In the genomic region with DNA sequence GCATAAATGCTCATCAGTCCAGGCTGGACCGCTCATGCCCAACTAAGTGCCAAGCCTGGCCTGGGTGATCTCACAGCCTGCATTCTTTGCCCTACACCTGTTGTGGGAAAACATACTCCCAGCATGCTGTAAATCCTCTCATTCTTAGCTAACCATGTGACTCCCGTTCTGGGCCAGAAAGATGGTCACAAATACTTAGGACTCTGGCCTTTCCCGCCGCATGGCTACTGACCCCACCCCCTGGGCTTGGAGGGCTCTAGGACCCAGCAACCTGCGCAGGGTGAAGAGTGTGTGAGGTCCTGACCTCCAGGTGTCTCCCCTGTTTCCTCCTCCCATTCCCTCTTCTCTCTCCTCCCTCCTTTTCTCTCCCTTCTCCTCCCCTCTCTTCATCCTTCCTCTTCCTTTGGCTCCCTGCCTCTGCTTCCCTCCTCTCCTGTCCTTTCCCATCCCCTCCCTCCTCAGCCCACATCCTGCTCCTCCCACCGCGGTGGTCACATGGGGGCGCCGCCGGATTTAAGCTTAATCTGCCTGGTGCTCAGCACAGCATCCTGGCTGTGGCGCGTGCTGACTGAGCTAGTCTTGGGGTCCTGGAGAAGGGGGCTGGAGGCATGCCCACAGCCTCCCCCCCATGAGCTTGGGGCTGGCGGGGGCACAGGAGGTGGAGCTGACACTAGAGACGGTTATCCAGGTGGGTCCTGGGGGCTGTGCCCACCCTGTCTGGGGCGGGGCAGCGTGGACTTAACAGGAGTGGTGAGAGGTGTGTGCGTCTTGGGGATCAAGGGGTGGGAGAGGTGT, we compare ENCODE assay signal across 8 cellular contexts. TPM values are rescaled to one million over a fixed set of nuclear protein-coding genes. Genes with fewer than 3 reads are reported as not detected.
A peak's percentile ranks its signal among the peaks of the same experiment; 100 is the strongest.
DNase-seq lines count a peak whose midpoint lies in the region; ATAC-seq and TF ChIP-seq lines count a peak whose summit lies in the region.

A gene with protein sequence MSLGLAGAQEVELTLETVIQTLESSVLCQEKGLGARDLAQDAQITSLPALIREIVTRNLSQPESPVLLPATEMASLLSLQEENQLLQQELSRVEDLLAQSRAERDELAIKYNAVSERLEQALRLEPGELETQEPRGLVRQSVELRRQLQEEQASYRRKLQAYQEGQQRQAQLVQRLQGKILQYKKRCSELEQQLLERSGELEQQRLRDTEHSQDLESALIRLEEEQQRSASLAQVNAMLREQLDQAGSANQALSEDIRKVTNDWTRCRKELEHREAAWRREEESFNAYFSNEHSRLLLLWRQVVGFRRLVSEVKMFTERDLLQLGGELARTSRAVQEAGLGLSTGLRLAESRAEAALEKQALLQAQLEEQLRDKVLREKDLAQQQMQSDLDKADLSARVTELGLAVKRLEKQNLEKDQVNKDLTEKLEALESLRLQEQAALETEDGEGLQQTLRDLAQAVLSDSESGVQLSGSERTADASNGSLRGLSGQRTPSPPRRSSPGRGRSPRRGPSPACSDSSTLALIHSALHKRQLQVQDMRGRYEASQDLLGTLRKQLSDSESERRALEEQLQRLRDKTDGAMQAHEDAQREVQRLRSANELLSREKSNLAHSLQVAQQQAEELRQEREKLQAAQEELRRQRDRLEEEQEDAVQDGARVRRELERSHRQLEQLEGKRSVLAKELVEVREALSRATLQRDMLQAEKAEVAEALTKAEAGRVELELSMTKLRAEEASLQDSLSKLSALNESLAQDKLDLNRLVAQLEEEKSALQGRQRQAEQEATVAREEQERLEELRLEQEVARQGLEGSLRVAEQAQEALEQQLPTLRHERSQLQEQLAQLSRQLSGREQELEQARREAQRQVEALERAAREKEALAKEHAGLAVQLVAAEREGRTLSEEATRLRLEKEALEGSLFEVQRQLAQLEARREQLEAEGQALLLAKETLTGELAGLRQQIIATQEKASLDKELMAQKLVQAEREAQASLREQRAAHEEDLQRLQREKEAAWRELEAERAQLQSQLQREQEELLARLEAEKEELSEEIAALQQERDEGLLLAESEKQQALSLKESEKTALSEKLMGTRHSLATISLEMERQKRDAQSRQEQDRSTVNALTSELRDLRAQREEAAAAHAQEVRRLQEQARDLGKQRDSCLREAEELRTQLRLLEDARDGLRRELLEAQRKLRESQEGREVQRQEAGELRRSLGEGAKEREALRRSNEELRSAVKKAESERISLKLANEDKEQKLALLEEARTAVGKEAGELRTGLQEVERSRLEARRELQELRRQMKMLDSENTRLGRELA (N-terminal part only) (plus strand): TSS at position 541 of the 795 bp plus-strand sequence. CDS start 88 bp downstream, at position 629.

- no peaks in the 10 kb centered on the region for H3K36me3 ChIP-seq in RWPE2 (ENCODE audit: low read depth)
- H3K36me3 ChIP-seq in effector memory CD4-positive, alpha-beta T cell (ENCODE audit: control insufficient read depth, insufficient read depth, low read length), result no peaks in the 10 kb centered on the region

- peak within 1 kb of the TSS; percentile 74 for H3K4me3 Mint-ChIP-seq in activated CD4-positive, alpha-beta T cell treated with anti-CD3 and anti-CD28 coated beads, Interleukin-2, amount 10 ng/mL, durations not matched to agents 24 days and 14 days
- peak within 1 kb of the TSS; percentile 80 for H3K4me3 Mint-ChIP-seq in stimulated activated naive CD8-positive, alpha-beta T cell treated with anti-CD3 and anti-CD28 coated beads, Interleukin-15, Interleukin-2, amounts not matched to agents 100 ng/mL and 50 ng/mL, for 24 hours

- peaks cover 16% of the 10 kb centered on the region for H3K4me1 Mint-ChIP-seq in activated CD4-positive, alpha-beta T cell treated with anti-CD3 and anti-CD28 coated beads, Interleukin-2, amount 10 ng/mL, durations not matched to agents 24 days and 14 days
- peaks cover 23% of the 10 kb centered on the region for H3K4me1 Mint-ChIP-seq in stimulated activated naive CD8-positive, alpha-beta T cell treated with anti-CD3 and anti-CD28 coated beads, Interleukin-15, Interleukin-2, amounts not matched to agents 100 ng/mL and 50 ng/mL, for 24 hours (ENCODE audit: low read depth)

- intact Hi-C loops in activated CD4-positive, alpha-beta T cell treated with anti-CD3 and anti-CD28 coated beads, Interleukin-2, amount 10 ng/mL, durations not matched to agents 24 days and 14 days (cut with micrococcal nuclease), result no loop called here
- intact Hi-C loops in left colon (cut with DNase I, micrococcal nuclease), result no loop called here

- DNase-seq in activated CD4-positive, alpha-beta T cell treated with anti-CD3 and anti-CD28 coated beads, Interleukin-2, amount 10 ng/mL, durations not matched to agents 24 days and 14 days, result peak; percentile 84
- no peak for DNase-seq in activated CD4-positive, alpha-beta T cell treated with anti-CD3 and anti-CD28 coated beads for 1 hour
- DNase-seq in RWPE2 (ENCODE audit: low spot score), result no peak
- DNase-seq in cardiac fibroblast (ENCODE audit: low read depth in 2 of 2), result peak; percentile 37 to 58
- DNase-seq in left colon, result peak in 1 of 2 donors; percentile 42
- no peak for DNase-seq in effector memory CD4-positive, alpha-beta T cell

- H3K27me3 ChIP-seq in RWPE2 (ENCODE audit: insufficient read depth, poor library complexity, severe bottlenecking), result no peaks in the 10 kb centered on the region
- H3K27me3 ChIP-seq in effector memory CD4-positive, alpha-beta T cell (replicated peaks; ENCODE audit: control insufficient read depth, insufficient read depth, low read length, poor library complexity, severe bottlenecking), result no peaks in the 10 kb centered on the region

- H3K9me3 Mint-ChIP-seq in activated CD4-positive, alpha-beta T cell treated with anti-CD3 and anti-CD28 coated beads, Interleukin-2, amount 10 ng/mL, durations not matched to agents 24 days and 14 days, result no peaks in the 10 kb centered on the region
- no peaks in the 10 kb centered on the region for H3K9me3 Mint-ChIP-seq in stimulated activated naive CD8-positive, alpha-beta T cell treated with anti-CD3 and anti-CD28 coated beads, Interleukin-15, Interleukin-2, amounts not matched to agents 100 ng/mL and 50 ng/mL, for 24 hours

- H3K27ac ChIP-seq in RWPE2 (ENCODE audit: poor library complexity, severe bottlenecking), result no peak within 1 kb of the TSS
- no peak within 1 kb of the TSS for H3K27ac ChIP-seq in effector memory CD4-positive, alpha-beta T cell (ENCODE audit: insufficient read depth, low read length, poor library complexity, severe bottlenecking)

- H3K4me1 ChIP-seq in RWPE2 (ENCODE audit: insufficient read depth, poor library complexity, severe bottlenecking), result peaks cover 19% of the 10 kb centered on the region
- H3K4me1 ChIP-seq in effector memory CD4-positive, alpha-beta T cell (ENCODE audit: control insufficient read depth, insufficient read depth, low read length, poor library complexity, severe bottlenecking), result peaks cover 13% of the 10 kb centered on the region

- TF ChIP-seq CTCF in RWPE2 (IDR thresholded peaks at IDR 0.05; ENCODE audit: poor library complexity, severe bottlenecking), result peak; percentile 18
- TF ChIP-seq CTCF in cardiac fibroblast (IDR thresholded peaks at IDR 0.05; ENCODE audit: low read depth, low read length), result no peak

- ATAC-seq in RWPE2 (ENCODE audit: low read depth), result peak; percentile 24
- peak; percentile 29 for ATAC-seq in left colon
- no peak for ATAC-seq in HG02759 (IDR thresholded peaks at IDR 0.05; ENCODE audit: unreplicated experiment)

- H3K4me3 ChIP-seq in RWPE2 (ENCODE audit: severe bottlenecking) (no peak within 1 kb of the TSS), cardiac fibroblast (replicated peaks in 1 of 2; ENCODE audit: low read depth in 2 of 2, low read length in 2 of 2) (no peak within 1 kb of the TSS)
- H3K4me3 ChIP-seq in effector memory CD4-positive, alpha-beta T cell (ENCODE audit: insufficient read depth, low read depth, low read length, poor library complexity, severe bottlenecking), result no peak within 1 kb of the TSS

- no peaks in the 10 kb centered on the region for H3K27me3 Mint-ChIP-seq in activated CD4-positive, alpha-beta T cell treated with anti-CD3 and anti-CD28 coated beads, Interleukin-2, amount 10 ng/mL, durations not matched to agents 24 days and 14 days
- no peaks in the 10 kb centered on the region for H3K27me3 Mint-ChIP-seq in stimulated activated naive CD8-positive, alpha-beta T cell treated with anti-CD3 and anti-CD28 coated beads, Interleukin-15, Interleukin-2, amounts not matched to agents 100 ng/mL and 50 ng/mL, for 24 hours

- H3K36me3 Mint-ChIP-seq in activated CD4-positive, alpha-beta T cell treated with anti-CD3 and anti-CD28 coated beads, Interleukin-2, amount 10 ng/mL, durations not matched to agents 24 days and 14 days (ENCODE audit: low read depth), result no peaks in the 10 kb centered on the region
- H3K36me3 Mint-ChIP-seq in stimulated activated naive CD8-positive, alpha-beta T cell treated with anti-CD3 and anti-CD28 coated beads, Interleukin-15, Interleukin-2, amounts not matched to agents 100 ng/mL and 50 ng/mL, for 24 hours (ENCODE audit: low read depth), result no peaks in the 10 kb centered on the region

- H3K27ac Mint-ChIP-seq in activated CD4-positive, alpha-beta T cell treated with anti-CD3 and anti-CD28 coated beads, Interleukin-2, amount 10 ng/mL, durations not matched to agents 24 days and 14 days, result peak within 1 kb of the TSS; percentile 70
- H3K27ac Mint-ChIP-seq in stimulated activated naive CD8-positive, alpha-beta T cell treated with anti-CD3 and anti-CD28 coated beads, Interleukin-15, Interleukin-2, amounts not matched to agents 100 ng/mL and 50 ng/mL, for 24 hours, result peak within 1 kb of the TSS; percentile 80

- H3K9me3 ChIP-seq in RWPE2 (ENCODE audit: severe bottlenecking), result no peaks in the 10 kb centered on the region
- no peaks in the 10 kb centered on the region for H3K9me3 ChIP-seq in effector memory CD4-positive, alpha-beta T cell (ENCODE audit: control insufficient read depth, low read length)

RNA-seq across cellular contexts. Expression of the gene that starts here (rescaled TPM):
- total RNA-seq in activated CD4-positive, alpha-beta T cell treated with anti-CD3 and anti-CD28 coated beads, Interleukin-2, amount 10 ng/mL, durations not matched to agents 24 days and 14 days, result 23.4 and 27.0 TPM in 2 replicates
- 10 to 100 TPM; 11.3 to 11.4 TPM for total RNA-seq in left colon

Comparison
In these comparisons a context has a peak if more than half of its experiments do, and no peak if none do; other contexts are left out.
1. DNase-seq: peak in activated CD4-positive, alpha-beta T cell treated with anti-CD3 and anti-CD28 coated beads, Interleukin-2, amount 10 ng/mL, durations not matched to agents 24 days and 14 days (single experiment) and cardiac fibroblast (2 of 2); none in activated CD4-positive, alpha-beta T cell treated with anti-CD3 and anti-CD28 coated beads for 1 hour (single experiment), RWPE2 (single experiment) and effector memory CD4-positive, alpha-beta T cell (0 of 3).